8 cellular contexts compared by ENCODE assay signal in the genomic region with DNA sequence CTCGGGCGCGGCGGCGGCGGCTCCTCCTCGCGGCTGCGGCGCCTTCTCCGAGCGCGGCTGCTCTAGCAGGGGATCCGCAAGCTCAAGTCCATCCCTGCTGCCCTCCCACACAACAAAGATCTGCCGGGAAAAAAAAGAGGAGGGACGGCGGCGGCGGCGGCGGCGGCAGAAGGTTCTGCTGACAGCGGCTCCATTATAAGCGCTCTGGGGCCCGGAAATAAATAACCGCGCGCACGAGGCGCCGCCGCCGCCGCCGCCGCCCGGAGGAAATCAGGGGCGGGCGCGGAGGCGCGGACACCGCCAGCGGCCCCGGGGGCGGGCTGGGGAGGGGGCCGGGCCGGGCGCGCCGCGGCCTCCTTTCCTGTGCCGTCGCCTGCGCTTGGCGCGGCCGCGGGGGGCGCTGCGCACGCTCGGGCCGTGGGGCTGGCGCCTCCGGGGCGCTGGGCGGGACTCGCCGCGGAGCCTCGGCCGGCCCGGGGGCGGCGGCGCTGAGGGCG. TPM values are rescaled to one million over a fixed set of nuclear protein-coding genes. Genes with fewer than 3 reads are reported as not detected.
A peak's percentile ranks its signal among the peaks of the same experiment; 100 is the strongest.
DNase-seq lines count a peak whose midpoint lies in the region; ATAC-seq and TF ChIP-seq lines count a peak whose summit lies in the region.

A gene (minus strand): TSS at position 206 of the 497 bp plus-strand sequence. CDS start 331 bp downstream, outside the sequence.

- no peaks in the 10 kb centered on the region for H3K36me3 ChIP-seq in OCI-LY1 (ENCODE audit: insufficient read depth, low read length)
- H3K36me3 ChIP-seq in esophagus (ENCODE audit: control insufficient read depth in 2 of 2, insufficient read depth in 2 of 2, low read length in 1 of 2) = no peaks in the 10 kb centered on the region
- H3K36me3 ChIP-seq in muscle layer of colon (ENCODE audit: insufficient read depth, low read length) = no peaks in the 10 kb centered on the region

- no peaks in the 10 kb centered on the region for H4K20me1 ChIP-seq in OCI-LY1 (ENCODE audit: insufficient read depth, low read length)

- H3K9ac ChIP-seq in OCI-LY1 (ENCODE audit: low read length) (peak within 1 kb of the TSS; percentile 87), muscle layer of colon (ENCODE audit: low read length) (no peak within 1 kb of the TSS)

- H3K4me1 Mint-ChIP-seq in activated T-cell treated with anti-CD3 and anti-CD28 coated beads, Interleukin-2, amount 50 U/mL, for 24 hours (ENCODE audit: low read depth) = peaks cover 41% of the 10 kb centered on the region

- peak within 1 kb of the TSS; percentile 89 for H3K4me3 Mint-ChIP-seq in activated T-cell treated with anti-CD3 and anti-CD28 coated beads, Interleukin-2, amount 50 U/mL, for 24 hours

- peaks cover 32% of the 10 kb centered on the region for H3K4me1 ChIP-seq in OCI-LY1 (ENCODE audit: insufficient read depth, low read length, severe bottlenecking)
- no peaks in the 10 kb centered on the region for H3K4me1 ChIP-seq in esophagus (ENCODE audit: control insufficient read depth in 2 of 2, insufficient read depth in 2 of 2, low read length in 1 of 2)
- H3K4me1 ChIP-seq in muscle layer of colon (ENCODE audit: insufficient read depth, low read length) = peaks cover 10% of the 10 kb centered on the region

- TF ChIP-seq CTCF in OCI-LY1 (IDR thresholded peaks at IDR 0.05; ENCODE audit: low read length) = no peak

- H3K9me3 ChIP-seq in OCI-LY1 (ENCODE audit: low read length) (no peaks in the 10 kb centered on the region), esophagus (ENCODE audit: control insufficient read depth in 2 of 2, insufficient read depth in 1 of 2, low read depth in 1 of 2, low read length in 1 of 2) (no peaks in the 10 kb centered on the region), muscle layer of colon (ENCODE audit: low read length) (no peaks in the 10 kb centered on the region)

- H3K9me2 ChIP-seq in OCI-LY1 (ENCODE audit: low read depth, low read length) = no peaks in the 10 kb centered on the region

- H3K79me2 ChIP-seq in OCI-LY1 (ENCODE audit: insufficient read depth, low read length) = peaks cover 41% of the 10 kb centered on the region

- H3K27ac ChIP-seq in OCI-LY1 (ENCODE audit: low read depth, low read length, poor library complexity, severe bottlenecking) (peak within 1 kb of the TSS; percentile 65), esophagus (ENCODE audit: low read depth in 2 of 2, low read length in 1 of 2) (peak within 1 kb of the TSS; percentile 89 to 95), muscle layer of colon (ENCODE audit: low read depth, low read length) (peak within 1 kb of the TSS; percentile 89)

- no peaks in the 10 kb centered on the region for H3K27me3 ChIP-seq in OCI-LY1 (ENCODE audit: insufficient read depth, low read length)
- H3K27me3 ChIP-seq in esophagus (ENCODE audit: control insufficient read depth in 1 of 2, insufficient read depth in 2 of 2, low read length in 2 of 2) = no peaks in the 10 kb centered on the region
- no peaks in the 10 kb centered on the region for H3K27me3 ChIP-seq in muscle layer of colon (ENCODE audit: control insufficient read depth in 1 of 2, insufficient read depth in 2 of 2, low read length in 2 of 2)

- 0% methylated on average over 52 to 78 of the region's 78 CpGs for WGBS in esophagus, 2 donors

- peak; percentile 94 for ATAC-seq in GM19468 (IDR thresholded peaks at IDR 0.05; ENCODE audit: extremely low read depth, unreplicated experiment)

- no peaks in the 10 kb centered on the region for H3K9me3 Mint-ChIP-seq in activated T-cell treated with anti-CD3 and anti-CD28 coated beads, Interleukin-2, amount 50 U/mL, for 24 hours

- no peak within 1 kb of the TSS; the same call in 1 of the 2 replicates for H2AFZ ChIP-seq in OCI-LY1 (ENCODE audit: low read length)

- H3K27ac Mint-ChIP-seq in activated T-cell treated with anti-CD3 and anti-CD28 coated beads, Interleukin-2, amount 50 U/mL, for 24 hours = peak within 1 kb of the TSS; percentile 92

- H3K4me3 ChIP-seq in OCI-LY1 (ENCODE audit: low read depth, low read length, poor library complexity, severe bottlenecking) (peak within 1 kb of the TSS; percentile 85), esophagus (ENCODE audit: low read depth in 1 of 2, low read length in 2 of 2) (peak within 1 kb of the TSS; percentile 69 to 83), muscle layer of colon (ENCODE audit: low read depth in 1 of 2, low read length in 2 of 2) (peak within 1 kb of the TSS; percentile 55 to 68)

- H3K36me3 Mint-ChIP-seq in activated T-cell treated with anti-CD3 and anti-CD28 coated beads, Interleukin-2, amount 50 U/mL, for 24 hours (ENCODE audit: low read depth) = peaks cover 17% of the 10 kb centered on the region

- in situ Hi-C loops in Caki2 (cut with HindIII; ENCODE audit: low pct_unique_long_range_greater_than_20kb, low sequenced_read_pairs) = no loop called here

- 0 out of 2 replicates have a peak, but pooled peaks cover 5% of the 10 kb centered on the region for H3F3A ChIP-seq in OCI-LY1 (ENCODE audit: insufficient read depth, low read length)

- H3K4me2 ChIP-seq in OCI-LY1 (ENCODE audit: low read length) = peak within 1 kb of the TSS; percentile 92

- peak; percentile 68 for DNase-seq in Caki2 (ENCODE audit: low read depth)
- DNase-seq in HPDE6-E6E7 (ENCODE audit: extremely low spot score) = peak; percentile 59
- peak; percentile 88 for DNase-seq in activated T-cell treated with anti-CD3 and anti-CD28 coated beads, Interleukin-2, amount 50 U/mL, for 24 hours
- DNase-seq in stimulated activated CD8-positive, alpha-beta memory T cell treated with anti-CD3 and anti-CD28 coated beads, Interleukin-7, amount 100 ng/mL, for 24 hours (ENCODE audit: low read depth) = peak; percentile 46

- H3K27me3 Mint-ChIP-seq in activated T-cell treated with anti-CD3 and anti-CD28 coated beads, Interleukin-2, amount 50 U/mL, for 24 hours = no peaks in the 10 kb centered on the region

RNA-seq across cellular contexts. Expression of the gene that starts here (rescaled TPM):
- total RNA-seq in Caki2 (2014; rRNA removed; shearing (Covaris generic); ENCODE audit: low replicate concordance) = 16.3 and 30.1 TPM in 2 replicates
- polyA plus RNA-seq in esophagus = 10 to 100 TPM in 1 of 2 donors, 1 to 10 TPM in 1; 5.6 to 12.7 TPM

Comparison
In these comparisons a context has a peak if more than half of its experiments do, and no peak if none do; other contexts are left out.
1. Peak in every context shown above with its lines: DNase-seq, ATAC-seq, H3K4me3 ChIP-seq and H3K27ac ChIP-seq.